In genomic region chr16:60087530-60087929, GRCh38 we compare ENCODE assay signal across 10 cellular contexts.
"Had no signal": no experiment of that assay in that cellular context is flagged by ENCODE, and none has a peak within 500 bp of the region (broad histone marks: within the 10 kb centered on the region; RNA-seq: fewer than 3 reads in every experiment).

No MANE protein-coding gene starts in this region.

- H3K36me3 ChIP-seq: HAP-1 had no signal

- H3K9ac ChIP-seq: GM23248 had no signal

- H3K4me3 Mint-ChIP-seq: GM23338, H9 had no signal

- H3K27ac Mint-ChIP-seq: GM23338 had no signal

- H3K4me1 ChIP-seq: HAP-1 had no signal

- H3K9me3 ChIP-seq: HAP-1 had no signal

- H3K27ac ChIP-seq: GM23248 had no signal

- ATAC-seq: GM23338, HCT116 had no signal

- FAIRE-seq: H1, H54 had no signal

- H3K4me3 ChIP-seq: GM23248, GM23338, HAP-1 had no signal

- DNase-seq: GM23248, GOT3, H7, H9, HCEC 1CT had no signal

- H3K4me2 ChIP-seq: GM23338 had no signal

- H2AFZ ChIP-seq: GM23248, GM23338 had no signal
